ENCODE assay signal across 9 cellular contexts in genomic region chr6:17394192-17394611, GRCh38. TPM values are rescaled to one million over a fixed set of nuclear protein-coding genes. Genes with fewer than 3 reads are reported as not detected.
A peak's percentile ranks its signal among the peaks of the same experiment; 100 is the strongest.
DNase-seq lines count a peak whose midpoint lies in the region; ATAC-seq, FAIRE-seq and TF ChIP-seq lines count a peak whose summit lies in the region.
"Had no signal": no experiment of that assay in that cellular context is flagged by ENCODE, and none has a peak within 500 bp of the region (broad histone marks: within the 10 kb centered on the region; RNA-seq: fewer than 3 reads in every experiment).

No MANE protein-coding gene starts in this region.

- H3K27ac ChIP-seq in GM12878 (ENCODE audit: control insufficient read depth, insufficient read depth) = no peak overlapping the region
- peak overlapping the region; percentile 91 to 97 (median 94) for H3K27ac ChIP-seq in sigmoid colon

- peaks cover 4 to 6% of the 10 kb centered on the region in 2 experiments; a peak in 3 of 4 replicates for H3K27me3 ChIP-seq in GM12878 (replicated peaks in 1 of 2; ENCODE audit: control insufficient read depth in 2 of 2, insufficient read depth in 2 of 2, low read length in 1 of 2)
- peaks cover 6% of the 10 kb centered on the region for H3K27me3 ChIP-seq in iPS-15b (ENCODE audit: control insufficient read depth, insufficient read depth, low read length)
- no peaks in the 10 kb centered on the region for H3K27me3 ChIP-seq in sigmoid colon

- H3K9ac ChIP-seq in GM12878 (ENCODE audit: control insufficient read depth, insufficient read depth, low read length) (no peak overlapping the region), iPS-15b (ENCODE audit: low read depth, low read length) (no peak overlapping the region)

- H3K9me3 ChIP-seq in GM12878 (replicated peaks; ENCODE audit: control insufficient read depth, insufficient read depth, low read length) = no peaks in the 10 kb centered on the region
- H3K9me3 ChIP-seq in iPS-15b (ENCODE audit: control insufficient read depth, insufficient read depth, low read length) = no peaks in the 10 kb centered on the region
- H3K9me3 ChIP-seq in sigmoid colon = no peaks in the 10 kb centered on the region

- CTCF ChIA-PET in GM12878 (lab: Yijun Ruan, JAX) = interaction anchor here (1.0 to 2.1 kb wide), 2 partner anchors 11 to 18 kb away, joined by 3 to 8 read pairs; no protein-coding TSS in a partner anchor

- no TSS peak for BruUV-seq in GM12878 (replicated peaks; lab: Mats Ljungman, UMichigan)

- no peak for TF ChIP-seq RAD21 in GM12878 (IDR thresholded peaks at IDR 0.05; ENCODE audit: insufficient read depth, low read depth, low read length)

- H3K4me1 ChIP-seq in GM12878 (ENCODE audit: control insufficient read depth, insufficient read depth, low read length) (no peaks in the 10 kb centered on the region), iPS-15b (ENCODE audit: control insufficient read depth, insufficient read depth, low read length) (peaks cover 7% of the 10 kb centered on the region), sigmoid colon (peaks cover 0 to 20% (median 13%) of the 10 kb centered on the region in 4 donors)

- TF ChIP-seq CTCF in GM12878 (IDR thresholded peaks at IDR 0.05 in 2 of 3, conservative IDR thresholded peaks at IDR 0.05 in 1 of 3; ENCODE audit: control insufficient read depth in 2 of 3, extremely low read depth in 1 of 3, insufficient read depth in 1 of 3, low read depth in 3 of 3, low read length in 3 of 3) = no peak
- TF ChIP-seq CTCF in sigmoid colon (IDR thresholded peaks at IDR 0.05) = no peak

- H3K4me3 ChIP-seq in GM12878 = no peak overlapping the region
- peak overlapping the region; percentile 63 for H3K4me3 ChIP-seq in iPS-15b (ENCODE audit: low read depth, low read length)
- peak overlapping the region; percentile 78 to 96 (median 88) for H3K4me3 ChIP-seq in sigmoid colon

- intact Hi-C loops in GM12878 (cut with micrococcal nuclease; ENCODE audit: unreplicated experiment) = no loop called here
- intact Hi-C loops in sigmoid colon (cut with DNase I) = loop anchor here (2.0 to 5.0 kb wide), 4 partner anchors 73 to 1262 kb away; partner anchors contain the start of gene RBM24

- peak; percentile 41 for ATAC-seq in GM12878
- no peak for ATAC-seq in GM21825 (IDR thresholded peaks at IDR 0.05; ENCODE audit: unreplicated experiment)

- no peak overlapping the region for H2AFZ ChIP-seq in GM12878 (ENCODE audit: control insufficient read depth, low read depth, low read length)

- no peaks in the 10 kb centered on the region for H4K20me1 ChIP-seq in GM12878 (ENCODE audit: control insufficient read depth, insufficient read depth)

- H3K79me2 ChIP-seq in GM12878 (ENCODE audit: control insufficient read depth, insufficient read depth, low read length) = no peaks in the 10 kb centered on the region

- H3K36me3 ChIP-seq in GM12878 (ENCODE audit: control insufficient read depth in 2 of 2, insufficient read depth in 2 of 2, low read length in 1 of 2) (no peaks in the 10 kb centered on the region), iPS-15b (ENCODE audit: control insufficient read depth, insufficient read depth, low read length) (no peaks in the 10 kb centered on the region), sigmoid colon (no peaks in the 10 kb centered on the region)

- RAD21 ChIA-PET in GM12878 (lab: Charles Lee; ENCODE audit: unreplicated experiment) = interaction anchor here (1.0 to 4.2 kb wide), 5 partner anchors 11 to 187 kb away, joined by 3 to 25 read pairs (median 4); no protein-coding TSS in a partner anchor

- TF ChIP-seq POLR2A in GM12878 (IDR thresholded peaks at IDR 0.05; ENCODE audit: low read depth, low read length) = no peak
- no peak for TF ChIP-seq POLR2A in sigmoid colon (IDR thresholded peaks at IDR 0.05)

- POLR2A ChIA-PET in GM12878 (lab: Charles Lee) = interaction anchor here (0.7 to 1.0 kb wide), 2 partner anchors 27 to 1565 kb away, joined by 3 to 4 read pairs; no protein-coding TSS in a partner anchor

- FAIRE-seq in GM12878 (lab: Jason Lieb, UNC) = no peak
- FAIRE-seq: A204.1 had no signal

- SMC1A ChIA-PET in GM12878 (lab: Charles Lee; ENCODE audit: uncharacterized antibody, unreplicated experiment) = interaction anchor here (1.7 to 3.0 kb wide), 6 partner anchors 9 to 53 kb away, joined by 6 to 11 read pairs (median 7); no protein-coding TSS in a partner anchor

- in situ Hi-C loops in GM12878 (cut with MboI) = no loop called here

- 10% methylated on average over 12 of the region's 12 CpGs for WGBS in GM12878 (ENCODE audit: insufficient coverage, insufficient replicate concordance, low lambda C conversion rate, missing lambda C conversion rate)
- WGBS in sigmoid colon, 2 donors = 4 to 5% methylated on average over 12 of the region's 12 CpGs

- no peak overlapping the region for H3K4me2 ChIP-seq in GM12878 (ENCODE audit: control insufficient read depth, insufficient read depth)

- DNase-seq in DMS79 treated with DMSO at 0.1 percent for 48 hours (lab: John Stamatoyannopoulos, UW) (peak; percentile 5), DMS79 (lab: John Stamatoyannopoulos, UW) (no peak), NCI-H345 (lab: John Stamatoyannopoulos, UW) (peak; percentile 44), GM12878 (ENCODE audit: low read depth, low spot score) (no peak), sigmoid colon (peak; percentile 76), SHP77 (lab: John Stamatoyannopoulos, UW) (no peak)

- TF ChIP-seq EP300 in GM12878 (IDR thresholded peaks at IDR 0.05; ENCODE audit: borderline replicate concordance in 1 of 2, control insufficient read depth in 1 of 2, low read depth in 2 of 2, low read length in 2 of 2) (no peak), sigmoid colon (IDR thresholded peaks at IDR 0.05) (no peak)

TF ChIP-seq in GM12878, 131 proteins besides CTCF, POLR2A, EP300 and RAD21 (continues in another document):
- TF ChIP-seq ATF3 (IDR thresholded peaks at IDR 0.05; ENCODE audit: borderline replicate concordance, extremely low read depth, low read depth, low read length) (no peak), CBX3 (IDR thresholded peaks at IDR 0.05; ENCODE audit: borderline replicate concordance, low read depth) (no peak), BRCA1 (IDR thresholded peaks at IDR 0.05; ENCODE audit: low read depth, low read length) (no peak), NR2C1 (IDR thresholded peaks at IDR 0.05) (no peak), ZNF592 (IDR thresholded peaks at IDR 0.05) (no peak)

RNA-seq across cellular contexts. Expression of gene CAP2, which starts 0.8 kb away (rescaled TPM):
- 1.9 and 2.3 TPM in 2 replicates for total RNA-seq in GM12878 (2013; cell fraction: nucleolus; rRNA removed)
- total RNA-seq in GM12878 (2014; rRNA removed) (not detected in 2 replicates), GM12878 (2014; rRNA removed; fragmentation: Illumina TruSeq; extraction: Trizol) (not detected in 2 replicates), GM12878 (2021) (0.15 TPM in 1 of 2 replicates, not detected in the other), sigmoid colon (10 to 100 TPM; 48.3 to 67.1 (median 55.6) TPM)
- not detected for polyA plus RNA-seq in GM12878 (2011; ENCODE audit: low read depth)
- polyA plus RNA-seq in GM12878 (2011; rRNA removed) (2.0 and 3.0 TPM in 2 replicates), GM12878 (2014; fragmentation: Illumina TruSeq; extraction: Trizol) (not detected in 2 replicates), GM12878 (2014; fragmentation: Nextera tagmentation; extraction: Ambion mirVana) (not detected), GM12878 (2014; rRNA removed) (not detected in 2 replicates), GM12878 (2016; fragmentation: Nextera tagmentation; extraction: Ambion mirVana) (under 1 TPM in 1 of 2 experiments, not detected in 1; 0.10 TPM), sigmoid colon (1 to 10 TPM in 2 of 3 donors, under 1 TPM in 1; 0.92 to 3.0 (median 3.0) TPM)
- polyA plus RNA-seq in GM12878 (2011; cell fraction: cytosol; rRNA removed) = 1.2 and 1.3 TPM in 2 replicates
- 0.67 and 1.2 TPM in 2 replicates for polyA plus RNA-seq in GM12878 (2011; cell fraction: nucleus; rRNA removed)
- 0.10 TPM in 1 of 2 replicates, not detected in the other for polyA plus RNA-seq in GM12878 (2012)
- polyA minus RNA-seq in GM12878 (2011; rRNA and poly(A)+ RNA removed) = 2.0 and 2.1 TPM in 2 replicates
- polyA minus RNA-seq in GM12878 (2011; cell fraction: cytosol; rRNA and poly(A)+ RNA removed) = 1.0 and 2.1 TPM in 2 replicates
- polyA minus RNA-seq in GM12878 (2011; cell fraction: nucleus; rRNA and poly(A)+ RNA removed) = 0.73 and 1.2 TPM in 2 replicates

Comparison
In these comparisons a context has a peak if more than half of its experiments do, and no peak if none do; other contexts are left out.
1. DNase-seq: peak in DMS79 treated with DMSO at 0.1 percent for 48 hours (single experiment), NCI-H345 (single experiment) and sigmoid colon (single experiment); none in DMS79 (single experiment), GM12878 (single experiment) and SHP77 (0 of 2).
2. RNA of gene CAP2, which starts 0.8 kb away (total RNA-seq): 48.3 to 67.1 TPM in sigmoid colon; 0.15 to 2.3 TPM in GM12878; every median in the first group is over 10 times any median in the second.